16 cellular contexts compared by ENCODE assay signal in the genomic region with DNA sequence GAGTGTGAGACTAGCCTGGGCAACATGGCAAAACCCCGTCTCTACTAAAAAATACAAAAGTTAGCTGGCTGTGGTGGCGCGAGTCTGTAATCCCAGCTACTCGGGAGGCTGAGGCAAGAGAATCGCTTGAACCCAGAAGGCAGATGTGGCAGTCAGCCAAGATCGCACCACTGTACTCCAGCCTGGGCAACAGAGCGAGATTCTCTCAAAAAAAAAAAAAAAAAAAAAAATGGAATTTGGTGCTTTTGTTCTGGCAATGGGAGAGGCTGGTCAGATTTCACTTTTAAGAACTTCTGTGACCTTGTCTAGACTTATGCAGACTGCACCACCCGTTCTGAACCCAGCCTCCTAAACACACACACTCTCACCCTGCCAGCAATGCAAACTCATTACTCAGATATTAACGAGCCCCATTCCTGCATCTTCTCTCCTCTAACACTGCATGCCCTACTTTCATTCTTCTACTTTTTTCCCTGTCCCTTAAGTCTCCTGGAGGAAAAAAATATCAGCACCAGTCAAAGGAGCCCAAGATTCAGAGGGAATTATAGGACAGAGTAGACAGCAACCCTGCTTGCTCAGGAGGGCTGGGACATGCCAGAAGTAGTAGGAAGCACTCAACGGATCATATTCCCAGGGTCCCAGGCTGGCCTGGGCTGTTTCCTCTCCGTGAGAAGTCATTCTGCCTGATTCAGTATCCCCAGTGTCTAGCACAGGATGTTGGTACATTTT. TPM values are rescaled to one million over a fixed set of nuclear protein-coding genes. Genes with fewer than 3 reads are reported as not detected.
DNase-seq lines count a peak whose midpoint lies in the region; ATAC-seq, FAIRE-seq and TF ChIP-seq lines count a peak whose summit lies in the region.
"Had no signal": no experiment of that assay in that cellular context is flagged by ENCODE, and none has a peak within 500 bp of the region (broad histone marks: within the 10 kb centered on the region; RNA-seq: fewer than 3 reads in every experiment).

No MANE protein-coding gene starts in this region.

- peaks cover 0 to 8% of the 10 kb centered on the region in 2 experiments; a peak in 1 of 5 replicates for H3K27me3 ChIP-seq in K562 (ENCODE audit: control insufficient read depth in 2 of 2, insufficient read depth in 2 of 2, low read length in 2 of 2)
- no peaks in the 10 kb centered on the region for H3K27me3 ChIP-seq in CD4-positive, alpha-beta T cell (ENCODE audit: control insufficient read depth, insufficient read depth, low read length)

- no peak for TF ChIP-seq EP300 in K562 (IDR thresholded peaks at IDR 0.05; ENCODE audit: low read length)

- H3K9me3 Mint-ChIP-seq in CD4-positive, alpha-beta T cell = no peaks in the 10 kb centered on the region

- H3K4me2 ChIP-seq in K562 (ENCODE audit: insufficient read depth, low read length) = no peak overlapping the region
- H3K4me2 ChIP-seq: KMS-11 had no signal

- intact Hi-C loops in K562 (cut with micrococcal nuclease) = no loop called here
- intact Hi-C loops in kidney (cut with DNase I) = no loop called here
- intact Hi-C loops in CD4-positive, alpha-beta T cell (cut with DNase I, micrococcal nuclease) = no loop called here

- no peak for TF ChIP-seq POLR2A in K562 (conservative IDR thresholded peaks at IDR 0.05)

- TF ChIP-seq CTCF in K562 (IDR thresholded peaks at IDR 0.05 in 2 of 3, conservative IDR thresholded peaks at IDR 0.05 in 1 of 3; ENCODE audit: insufficient read depth in 2 of 3, low read depth in 1 of 3, low read length in 3 of 3) (no peak), kidney (IDR thresholded peaks at IDR 0.05; ENCODE audit: borderline replicate concordance, extremely low read depth, insufficient read depth) (no peak)
- TF ChIP-seq CTCF in CD4-positive, alpha-beta T cell (IDR thresholded peaks at IDR 0.05) = no peak

- no peak overlapping the region for H2AFZ ChIP-seq in K562 (ENCODE audit: low read depth, low read length)

- H3K27ac ChIP-seq in K562 (ENCODE audit: extremely low read depth, low read depth, low read length) (no peak overlapping the region), kidney (ENCODE audit: low read depth in 2 of 2, low read length in 2 of 2) (no peak overlapping the region)
- H3K27ac ChIP-seq in CD4-positive, alpha-beta T cell (ENCODE audit: low read depth, low read length) = no peak overlapping the region
- H3K27ac ChIP-seq: KMS-11 had no signal

- no TSS peak for BruUV-seq in K562 (replicated peaks; lab: Mats Ljungman, UMichigan)

- peaks cover 35% of the 10 kb centered on the region for H3K4me1 Mint-ChIP-seq in CD4-positive, alpha-beta T cell (ENCODE audit: low read depth)

- H3K9ac ChIP-seq in K562 (ENCODE audit: insufficient read depth in 1 of 2, low read depth in 2 of 2, low read length in 2 of 2) (no peak overlapping the region), kidney (ENCODE audit: low read length in 2 of 2) (peak overlapping the region in 1 of 2 donors; percentile 42)
- H3K9ac ChIP-seq: KMS-11 had no signal

- POLR2A ChIA-PET in K562 (lab: Yijun Ruan, JAX) = interaction anchor here (0.6 kb wide), 1 partner anchor 57 kb away, joined by 3 read pairs; no protein-coding TSS in a partner anchor
- POLR2A ChIA-PET in CD4-positive, alpha-beta T cell (lab: Charles Lee) = no interaction called here

- H3K36me3 Mint-ChIP-seq in CD4-positive, alpha-beta T cell (ENCODE audit: low read depth) = peaks cover 10% of the 10 kb centered on the region
- H3K36me3 Mint-ChIP-seq: CD4-positive, alpha-beta memory T cell had no signal

- DNase-seq in GM03348 (ENCODE audit: low spot score) (peak; percentile 50), K562 (ENCODE audit: extremely low read depth in 1 of 4, low spot score in 3 of 4) (no peak), kidney (no peak), stromal cell of bone marrow (ENCODE audit: low read depth) (peak; percentile 37), NCI-H774 (lab: John Stamatoyannopoulos, UW) (no peak), NCI-H1092 treated with DMSO at 0.1 percent for 48 hours (lab: John Stamatoyannopoulos, UW) (no peak)
- DNase-seq in CD4-positive, alpha-beta T cell = no peak
- DNase-seq: activated T-cell treated with anti-CD3 and anti-CD28 coated beads for 4 hours; amygdala; CD4-positive, alpha-beta memory T cell; effector memory CD4-positive, alpha-beta T cell; stimulated activated CD4-positive, alpha-beta T cell treated with anti-CD3 and anti-CD28 coated beads, Interleukin-4, amount 100 ng/mL, for 24 hours; stimulated activated naive B cell treated with anti-CD40 and anti-IgM and Interleukin-4, amounts not matched to agents 10 μg/mL and 1 μg/mL and 100 μg/mL, for 72 hours had no signal

- 18% methylated on average over 11 of the region's 11 CpGs for WGBS in K562 (ENCODE audit: insufficient coverage, low coverage, missing lambda C conversion rate)

- no peaks in the 10 kb centered on the region for H3K79me2 ChIP-seq in K562 (ENCODE audit: control insufficient read depth, insufficient read depth, low read length)

- H3K36me3 ChIP-seq in K562 (ENCODE audit: control insufficient read depth, insufficient read depth, low read length) = peaks cover 6% of the 10 kb centered on the region; the same call in 1 of the 3 replicates
- peaks cover 5 to 17% of the 10 kb centered on the region in 2 donors for H3K36me3 ChIP-seq in kidney (ENCODE audit: control insufficient read depth in 1 of 2, insufficient read depth in 2 of 2, low read length in 2 of 2)

- FAIRE-seq in K562 (lab: Jason Lieb, UNC) (no peak), kidney (lab: Jason Lieb, UNC) (no peak)

- H3K4me1 ChIP-seq in K562 (replicated peaks in 1 of 2; ENCODE audit: control insufficient read depth in 2 of 2, insufficient read depth in 2 of 2, low read length in 2 of 2) = peaks cover 6 to 8% of the 10 kb centered on the region in 2 experiments; a peak in 4 of 5 replicates
- H3K4me1 ChIP-seq in kidney (ENCODE audit: control insufficient read depth in 1 of 2, insufficient read depth in 1 of 2, low read depth in 1 of 2, low read length in 2 of 2) = peaks cover 37 to 54% of the 10 kb centered on the region in 2 donors

- H3K27me3 Mint-ChIP-seq in CD4-positive, alpha-beta T cell = no peaks in the 10 kb centered on the region

- TF ChIP-seq RAD21 in K562 (CRISPR knock-in tag; conservative IDR thresholded peaks at IDR 0.05 in 1 of 2, IDR thresholded peaks at IDR 0.05 in 1 of 2) = no peak

- ATAC-seq in K562 (no peak), HG03108 (IDR thresholded peaks at IDR 0.05; ENCODE audit: unreplicated experiment) (no peak)
- ATAC-seq in CD4-positive, alpha-beta T cell (ENCODE audit: poor library complexity) = no peak
- ATAC-seq: SK-N-SH treated with all-trans-retinoic acid at 6 μM for 48 hours; stimulated activated naive B cell treated with anti-CD40 and anti-IgM and Interleukin-4, amounts not matched to agents 10 μg/mL and 1 μg/mL and 100 μg/mL, for 72 hours had no signal

- H3K9me1 ChIP-seq in K562 (ENCODE audit: control insufficient read depth, insufficient read depth, low read length) = no peaks in the 10 kb centered on the region

- H3K27ac Mint-ChIP-seq in CD4-positive, alpha-beta T cell = no peak overlapping the region
- H3K27ac Mint-ChIP-seq: stimulated activated naive B cell treated with anti-CD40 and anti-IgM and Interleukin-4, amounts not matched to agents 10 μg/mL and 1 μg/mL and 100 μg/mL, for 72 hours had no signal

- H3K4me3 ChIP-seq in K562 = no peak overlapping the region
- H3K4me3 ChIP-seq in kidney (ENCODE audit: low read length in 2 of 2) = peak overlapping the region; percentile 18 to 33

- no peaks in the 10 kb centered on the region; the same call in 1 of the 2 replicates for H4K20me1 ChIP-seq in K562 (replicated peaks; ENCODE audit: control insufficient read depth, insufficient read depth, low read length)

- H3K9me3 ChIP-seq in K562 (replicated peaks; ENCODE audit: control insufficient read depth, insufficient read depth, low read depth, low read length) = peaks cover 5% of the 10 kb centered on the region
- no peaks in the 10 kb centered on the region for H3K9me3 ChIP-seq in kidney (ENCODE audit: control insufficient read depth in 1 of 2, low read length in 2 of 2)
- H3K9me3 ChIP-seq in CD4-positive, alpha-beta T cell (ENCODE audit: control insufficient read depth, low read length) = no peaks in the 10 kb centered on the region

- no peak overlapping the region for H3K4me3 Mint-ChIP-seq in CD4-positive, alpha-beta T cell
- H3K4me3 Mint-ChIP-seq: CD4-positive, alpha-beta memory T cell; stimulated activated naive B cell treated with anti-CD40 and anti-IgM and Interleukin-4, amounts not matched to agents 10 μg/mL and 1 μg/mL and 100 μg/mL, for 72 hours had no signal

- in situ Hi-C loops in K562 (cut with MboI) = no loop called here

- CTCF ChIA-PET in K562 (lab: Yijun Ruan, JAX; ENCODE audit: low intra/inter-chr PET ratio) = no interaction called here
- CTCF ChIA-PET in CD4-positive, alpha-beta T cell (lab: Charles Lee) = no interaction called here

TF ChIP-seq in K562, 482 proteins besides CTCF, POLR2A, EP300 and RAD21:
- TF ChIP-seq FOXJ2 (tag; IDR thresholded peaks at IDR 0.05) (no peak), NFIC (IDR thresholded peaks at IDR 0.05) (0 out of 2 replicates have a peak, but pooled peaks have one; percentile 9), ZNF121 (CRISPR knock-in tag; conservative IDR thresholded peaks at IDR 0.05) (peak; percentile 68)

RNA-seq across cellular contexts. Expression of a gene that starts 4.4 kb away (rescaled TPM):
- total RNA-seq in K562 (2011; cell fraction: chromatin; rRNA removed; ENCODE audit: low replicate concordance) = 1.1 and 2.6 TPM in 2 replicates
- total RNA-seq in K562 (2011; cell fraction: nucleolus; rRNA removed) = 1.7 and 2.0 TPM in 2 replicates
- 1.5 and 1.6 TPM in 2 replicates for total RNA-seq in K562 (2011; cell fraction: nucleoplasm; rRNA removed)
- total RNA-seq in K562 (2014; rRNA removed) = 12.5 and 14.1 TPM in 2 replicates
- total RNA-seq in K562 (2014; rRNA removed; fragmentation: Illumina TruSeq; extraction: Trizol) = 4.7 and 6.0 TPM in 2 replicates
- total RNA-seq in K562 (2015; rRNA removed; fragmentation: Illumina TruSeq; extraction: Trizol) = 10.7 and 12.0 TPM in 2 replicates
- total RNA-seq in K562 (2021) = 12.7 and 15.3 TPM in 2 replicates
- polyA plus RNA-seq in K562 (2011; rRNA removed) = 0.47 and 1.0 TPM in 2 replicates
- 0.65 and 1.7 TPM in 2 replicates for polyA plus RNA-seq in K562 (2011; cell fraction: cytosol; rRNA removed)
- 0.55 and 2.0 TPM in 2 replicates for polyA plus RNA-seq in K562 (2011; cell fraction: nucleus; rRNA removed)
- polyA plus RNA-seq in K562 (2012) = 11.4 and 35.7 TPM in 2 replicates
- polyA plus RNA-seq in K562 (2014; fragmentation: Illumina TruSeq; extraction: Trizol) = 10.0 and 10.9 TPM in 2 replicates
- under 1 TPM; 0.69 to 0.95 TPM for polyA plus RNA-seq in K562 (2014; fragmentation: Nextera tagmentation; extraction: Ambion mirVana)
- 8.7 and 9.6 TPM in 2 replicates for polyA plus RNA-seq in K562 (2014; rRNA removed)
- 0.54 and 1.2 TPM in 2 replicates for polyA minus RNA-seq in K562 (2011; rRNA and poly(A)+ RNA removed)
- polyA minus RNA-seq in K562 (2011; cell fraction: cytosol; rRNA and poly(A)+ RNA removed) = 2.2 TPM in 1 of 2 replicates, not detected in the other
- 0.67 and 1.5 TPM in 2 replicates for polyA minus RNA-seq in K562 (2011; cell fraction: nucleus; rRNA and poly(A)+ RNA removed)
- total RNA-seq in kidney = 25.9 TPM
- 41.3 TPM for polyA plus RNA-seq in kidney (ENCODE audit: insufficient read depth, low read depth, low replicate concordance)
- total RNA-seq in CD4-positive, alpha-beta T cell = 1 to 10 TPM; 2.0 to 2.7 TPM

Comparison
In these comparisons a context has a peak if more than half of its experiments do, and no peak if none do; other contexts are left out.
1. DNase-seq: peak in GM03348 (single experiment) and stromal cell of bone marrow (single experiment); none in K562 (0 of 4), kidney (single experiment), CD4-positive, alpha-beta T cell (0 of 10), NCI-H774 (single experiment) and NCI-H1092 treated with DMSO at 0.1 percent for 48 hours (single experiment).